Comparison of ENCODE assay signal across 1 cellular context in the genomic region with DNA sequence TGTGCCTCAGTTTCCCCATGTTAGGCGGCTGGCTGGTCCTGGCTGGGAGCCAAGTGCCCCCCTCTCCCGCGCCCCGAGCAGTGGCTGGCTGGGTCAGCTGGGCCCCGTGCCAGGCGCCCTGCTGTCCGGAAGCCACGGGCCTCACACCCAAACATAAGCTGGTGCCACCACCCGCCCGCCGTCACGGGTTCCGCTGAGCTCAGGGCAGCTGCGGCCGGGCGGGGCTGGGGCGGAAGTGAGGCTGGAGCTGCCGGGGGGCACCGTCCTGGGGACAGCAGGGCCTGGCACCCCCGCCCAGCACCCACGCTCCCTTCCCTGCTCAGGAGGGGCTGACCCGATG.
TF ChIP-seq lines count a peak whose summit lies in the region.

No MANE protein-coding gene starts in this region.

TF ChIP-seq in HepG2, 621 proteins besides CTCF, POLR2A, EP300 and RAD21:
- TF ChIP-seq HNRNPL (IDR thresholded peaks at IDR 0.05; ENCODE audit: low read depth, low read length) (peak; percentile 34; the same call in 1 of the 2 replicates), ZFX (CRISPR knock-in tag; IDR thresholded peaks at IDR 0.05; ENCODE audit: low read depth) (0 out of 2 replicates have a peak, but pooled peaks have one; percentile 10)
- TF ChIP-seq, protein P1, sequence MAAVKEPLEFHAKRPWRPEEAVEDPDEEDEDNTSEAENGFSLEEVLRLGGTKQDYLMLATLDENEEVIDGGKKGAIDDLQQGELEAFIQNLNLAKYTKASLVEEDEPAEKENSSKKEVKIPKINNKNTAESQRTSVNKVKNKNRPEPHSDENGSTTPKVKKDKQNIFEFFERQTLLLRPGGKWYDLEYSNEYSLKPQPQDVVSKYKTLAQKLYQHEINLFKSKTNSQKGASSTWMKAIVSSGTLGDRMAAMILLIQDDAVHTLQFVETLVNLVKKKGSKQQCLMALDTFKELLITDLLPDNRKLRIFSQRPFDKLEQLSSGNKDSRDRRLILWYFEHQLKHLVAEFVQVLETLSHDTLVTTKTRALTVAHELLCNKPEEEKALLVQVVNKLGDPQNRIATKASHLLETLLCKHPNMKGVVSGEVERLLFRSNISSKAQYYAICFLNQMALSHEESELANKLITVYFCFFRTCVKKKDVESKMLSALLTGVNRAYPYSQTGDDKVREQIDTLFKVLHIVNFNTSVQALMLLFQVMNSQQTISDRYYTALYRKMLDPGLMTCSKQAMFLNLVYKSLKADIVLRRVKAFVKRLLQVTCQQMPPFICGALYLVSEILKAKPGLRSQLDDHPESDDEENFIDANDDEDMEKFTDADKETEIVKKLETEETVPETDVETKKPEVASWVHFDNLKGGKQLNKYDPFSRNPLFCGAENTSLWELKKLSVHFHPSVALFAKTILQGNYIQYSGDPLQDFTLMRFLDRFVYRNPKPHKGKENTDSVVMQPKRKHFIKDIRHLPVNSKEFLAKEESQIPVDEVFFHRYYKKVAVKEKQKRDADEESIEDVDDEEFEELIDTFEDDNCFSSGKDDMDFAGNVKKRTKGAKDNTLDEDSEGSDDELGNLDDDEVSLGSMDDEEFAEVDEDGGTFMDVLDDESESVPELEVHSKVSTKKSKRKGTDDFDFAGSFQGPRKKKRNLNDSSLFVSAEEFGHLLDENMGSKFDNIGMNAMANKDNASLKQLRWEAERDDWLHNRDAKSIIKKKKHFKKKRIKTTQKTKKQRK (IDR thresholded peaks at IDR 0.05; ENCODE audit: low read length): no peak
